In genomic region chr6:125867483-125867935, GRCh38 we compare ENCODE assay signal across 8 cellular contexts.
DNase-seq lines count a peak whose midpoint lies in the region; ATAC-seq and TF ChIP-seq lines count a peak whose summit lies in the region.

No MANE protein-coding gene starts in this region.

- no peak overlapping the region for H2AFZ ChIP-seq in GM23248

- H3F3A ChIP-seq in GM23248 (ENCODE audit: insufficient read depth) = peaks cover 16% of the 10 kb centered on the region

- peak overlapping the region; percentile 45 for H3K27ac Mint-ChIP-seq in progenitor cell of endocrine pancreas

- H3K9me3 ChIP-seq in GM23248 (ENCODE audit: low read depth) = no peaks in the 10 kb centered on the region

- WGBS in GM23248 (ENCODE audit: low coverage in 1 of 2, low lambda C conversion rate in 2 of 2, missing lambda C conversion rate in 2 of 2), 2 experiments = 53 to 57% methylated on average over 5 of the region's 5 CpGs

- H3K4me2 ChIP-seq in GM23248 (ENCODE audit: unreplicated experiment) = peak overlapping the region; percentile 9

- no peaks in the 10 kb centered on the region for H3K36me3 ChIP-seq in GM23248 (ENCODE audit: low read depth)

- no peaks in the 10 kb centered on the region for H3K27me3 Mint-ChIP-seq in progenitor cell of endocrine pancreas

- no peaks in the 10 kb centered on the region for H3K9me3 Mint-ChIP-seq in progenitor cell of endocrine pancreas (ENCODE audit: low read depth)

- no peak for TF ChIP-seq CTCF in epithelial cell of esophagus (IDR thresholded peaks at IDR 0.05; ENCODE audit: insufficient read depth, low read depth, low read length, missing control alignments)
- TF ChIP-seq CTCF in progenitor cell of endocrine pancreas (IDR thresholded peaks at IDR 0.05; ENCODE audit: unreplicated experiment) = no peak

- H4K20me1 ChIP-seq in GM23248 (ENCODE audit: insufficient read depth) = no peaks in the 10 kb centered on the region

- no peaks in the 10 kb centered on the region for H3K79me2 ChIP-seq in GM23248 (ENCODE audit: insufficient read depth)

- H3K27ac ChIP-seq in GM23248 = peak overlapping the region; percentile 55

- H3K4me3 ChIP-seq in GM23248 (no peak overlapping the region), epithelial cell of esophagus (ENCODE audit: low read length) (no peak overlapping the region)

- H3K9ac ChIP-seq in GM23248 = peak overlapping the region; percentile 29; the same call in 1 of the 2 replicates

- DNase-seq in GM23248 = peak; percentile 83
- peak; percentile 95 for DNase-seq in NCI-H2107 treated with DMSO at 0.1 percent for 48 hours (lab: John Stamatoyannopoulos, UW; ENCODE audit: unreplicated experiment)
- peak; percentile 98 for DNase-seq in epithelial cell of esophagus (ENCODE audit: low read depth)
- DNase-seq in progenitor cell of endocrine pancreas (ENCODE audit: low spot score, unreplicated experiment) = no peak
- DNase-seq in anterior cingulate cortex (lab: John Stamatoyannopoulos, UW) = no peak

- no peaks in the 10 kb centered on the region for H3K36me3 Mint-ChIP-seq in progenitor cell of endocrine pancreas (ENCODE audit: insufficient read depth)

- H3K27me3 ChIP-seq in GM23248 (replicated peaks; ENCODE audit: insufficient read depth) = no peaks in the 10 kb centered on the region

- no peaks in the 10 kb centered on the region for H3K9me2 ChIP-seq in GM23248 (ENCODE audit: insufficient read depth)

- no peak for ATAC-seq in HG02571 (IDR thresholded peaks at IDR 0.05; ENCODE audit: unreplicated experiment)
- no peak for ATAC-seq in GM18907 (IDR thresholded peaks at IDR 0.05; ENCODE audit: unreplicated experiment)
- no peak for ATAC-seq in GM19467 (IDR thresholded peaks at IDR 0.05; ENCODE audit: unreplicated experiment)

- H3K4me1 ChIP-seq in GM23248 (ENCODE audit: insufficient read depth) = peaks cover 18% of the 10 kb centered on the region

- peaks cover 8% of the 10 kb centered on the region for H3K4me1 Mint-ChIP-seq in progenitor cell of endocrine pancreas (ENCODE audit: low read depth)

- no peak overlapping the region for H3K4me3 Mint-ChIP-seq in progenitor cell of endocrine pancreas (ENCODE audit: low read depth)

- in situ Hi-C loops in GM23248 (cut with MboI) = no loop called here

Comparison
In these comparisons a context has a peak if more than half of its experiments do, and no peak if none do; other contexts are left out.
1. DNase-seq: peak in GM23248 (single experiment), NCI-H2107 treated with DMSO at 0.1 percent for 48 hours (single experiment) and epithelial cell of esophagus (single experiment); none in progenitor cell of endocrine pancreas (single experiment) and anterior cingulate cortex (0 of 58).